In the genomic region with DNA sequence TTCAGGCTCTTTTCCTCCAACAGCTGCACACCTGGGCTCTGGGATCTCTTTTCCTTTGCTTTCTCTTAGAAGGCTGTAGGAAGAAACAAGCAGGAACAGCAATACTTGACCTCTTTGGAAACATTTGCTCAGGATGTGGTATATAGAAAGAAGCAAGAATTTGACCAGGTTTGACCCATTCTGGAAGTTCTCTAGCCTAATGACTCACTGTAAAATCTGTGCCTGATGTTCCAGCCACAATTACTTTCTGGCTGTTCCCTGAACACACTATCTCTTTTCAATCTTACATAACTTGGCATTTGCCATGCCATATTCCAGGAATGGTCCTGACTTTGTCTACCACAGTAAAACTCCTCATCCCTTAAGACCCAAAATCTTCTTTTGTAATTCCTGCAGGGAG, we compare ENCODE assay signal across 24 cellular contexts.
DNase-seq lines count a peak whose midpoint lies in the region; ATAC-seq, FAIRE-seq and TF ChIP-seq lines count a peak whose summit lies in the region.
"Had no signal": no experiment of that assay in that cellular context is flagged by ENCODE, and none has a peak within 500 bp of the region (broad histone marks: within the 10 kb centered on the region; RNA-seq: fewer than 3 reads in every experiment).

No MANE protein-coding gene starts in this region.

- H3K27ac Mint-ChIP-seq in astrocyte (ENCODE audit: unreplicated experiment) = no peak overlapping the region
- H3K27ac Mint-ChIP-seq: activated CD8-positive, alpha-beta T cell treated with anti-CD3 and anti-CD28 coated beads, Interleukin-2, amount 10 ng/mL, durations not matched to agents 7 days and 5 days; activated naive CD8-positive, alpha-beta T cell; progenitor cell of endocrine pancreas had no signal

- DNase-seq in GM03348 (ENCODE audit: low spot score) (peak; percentile 39), astrocyte (ENCODE audit: low read depth) (peak; percentile 89), fibroblast of peridontal ligament (ENCODE audit: extremely low read depth) (peak; percentile 4), skeletal muscle cell (ENCODE audit: low read depth) (peak; percentile 31), NCI-H1694 treated with DMSO at 0.1 percent for 48 hours (lab: John Stamatoyannopoulos, UW) (no peak), GM19239 (ENCODE audit: insufficient read length, low spot score) (no peak)
- DNase-seq in activated CD8-positive, alpha-beta memory T cell treated with anti-CD3 and anti-CD28 coated beads, Interleukin-2, amount 50 U/mL, for 48 hours = no peak
- DNase-seq: activated CD8-positive, alpha-beta T cell treated with anti-CD3 and anti-CD28 coated beads, Interleukin-2, amount 10 ng/mL, durations not matched to agents 7 days and 5 days; DND-41; glutamatergic neuron; left ventricle myocardium superior; NCI-H1436; NCI-H2171; NCI-H526 treated with DMSO at 0.1 percent for 48 hours; stimulated activated CD4-positive, alpha-beta T cell treated with anti-CD3 and anti-CD28 coated beads, Interleukin-2, amount 100 ng/mL, for 48 hours; stimulated activated naive CD4-positive, alpha-beta T cell treated with Interleukin-2 at 50 U/mL for 16 hours; thyroid gland had no signal

- H3K79me2 ChIP-seq in astrocyte (ENCODE audit: insufficient read depth, low read length) = no peaks in the 10 kb centered on the region

- peak overlapping the region; percentile 42 for H3K4me2 ChIP-seq in astrocyte (ENCODE audit: low read length)

- H3K36me3 Mint-ChIP-seq in astrocyte (ENCODE audit: low read depth, unreplicated experiment) = no peaks in the 10 kb centered on the region
- H3K36me3 Mint-ChIP-seq: activated naive CD8-positive, alpha-beta T cell had no signal

- no peak overlapping the region for H2AFZ ChIP-seq in astrocyte (ENCODE audit: low read depth, low read length)

- ATAC-seq in GM19351 (IDR thresholded peaks at IDR 0.05; ENCODE audit: unreplicated experiment) = no peak
- ATAC-seq: activated CD4-positive, CD25-positive, alpha-beta regulatory T cell treated with anti-CD3 and anti-CD28 coated beads, Interleukin-2, amount 50 U/mL, for 24 hours; activated CD8-positive, alpha-beta T cell treated with anti-CD3 and anti-CD28 coated beads, Interleukin-2, amount 10 ng/mL, durations not matched to agents 7 days and 5 days; left ventricle myocardium superior had no signal

- no peak overlapping the region for H3K9ac ChIP-seq in astrocyte (ENCODE audit: low read length)

- no peaks in the 10 kb centered on the region for H3K27me3 Mint-ChIP-seq in astrocyte (ENCODE audit: low read depth, unreplicated experiment)

- peak; percentile 43 for FAIRE-seq in astrocyte (lab: Jason Lieb, UNC)
- FAIRE-seq in GM19239 (lab: Jason Lieb, UNC) = no peak

- peaks cover 33% of the 10 kb centered on the region for H3K4me1 ChIP-seq in astrocyte (ENCODE audit: insufficient read depth, low read length)
- H3K4me1 ChIP-seq: thyroid gland had no signal

- H3K4me3 Mint-ChIP-seq in astrocyte (ENCODE audit: unreplicated experiment) = no peak overlapping the region
- H3K4me3 Mint-ChIP-seq: activated CD8-positive, alpha-beta T cell treated with anti-CD3 and anti-CD28 coated beads, Interleukin-2, amount 10 ng/mL, durations not matched to agents 7 days and 5 days; activated naive CD8-positive, alpha-beta T cell; neural crest cell had no signal

- H3K9me3 ChIP-seq in astrocyte (ENCODE audit: insufficient read depth, low read depth, low read length) = no peaks in the 10 kb centered on the region
- H3K9me3 ChIP-seq: thyroid gland had no signal

- H3K4me1 Mint-ChIP-seq in astrocyte (ENCODE audit: low read depth, unreplicated experiment) = peaks cover 22% of the 10 kb centered on the region

- no peaks in the 10 kb centered on the region for H4K20me1 ChIP-seq in astrocyte (ENCODE audit: insufficient read depth, low read length)

- TF ChIP-seq CTCF in astrocyte (IDR thresholded peaks at IDR 0.05; ENCODE audit: insufficient read depth, low read depth, low read length) = no peak

- no peaks in the 10 kb centered on the region for H3K27me3 ChIP-seq in astrocyte (ENCODE audit: insufficient read depth, low read length)
- H3K27me3 ChIP-seq: cardiac muscle cell, thyroid gland had no signal

- H3K36me3 ChIP-seq in astrocyte (ENCODE audit: insufficient read depth, low read length) = no peaks in the 10 kb centered on the region
- H3K36me3 ChIP-seq: cardiac muscle cell, thyroid gland had no signal

- H3K9me3 Mint-ChIP-seq in astrocyte (ENCODE audit: unreplicated experiment) = peaks cover 6% of the 10 kb centered on the region

- H3K27ac ChIP-seq in astrocyte (ENCODE audit: low read depth, low read length) = no peak overlapping the region
- H3K27ac ChIP-seq: cardiac muscle cell, skin epidermis, thyroid gland had no signal

- no peak overlapping the region for H3K4me3 ChIP-seq in astrocyte (ENCODE audit: insufficient read depth, low read depth, low read length)
- H3K4me3 ChIP-seq in skeletal muscle cell (ENCODE audit: low read depth, low read length) = no peak overlapping the region
- H3K4me3 ChIP-seq: cardiac muscle cell, skin epidermis, thyroid gland had no signal

Comparison
In these comparisons a context has a peak if more than half of its experiments do, and no peak if none do; other contexts are left out.
1. DNase-seq: peak in GM03348 (single experiment), astrocyte (single experiment), fibroblast of peridontal ligament (single experiment) and skeletal muscle cell (single experiment); none in activated CD8-positive, alpha-beta memory T cell treated with anti-CD3 and anti-CD28 coated beads, Interleukin-2, amount 50 U/mL, for 48 hours (single experiment), NCI-H1694 treated with DMSO at 0.1 percent for 48 hours (single experiment) and GM19239 (single experiment).